ENCODE assay signal across 20 cellular contexts in genomic region chr4:77711469-77711868, GRCh38.
DNase-seq lines count a peak whose midpoint lies in the region; ATAC-seq, FAIRE-seq and TF ChIP-seq lines count a peak whose summit lies in the region.
"Had no signal": no experiment of that assay in that cellular context is flagged by ENCODE, and none has a peak within 500 bp of the region (broad histone marks: within the 10 kb centered on the region; RNA-seq: fewer than 3 reads in every experiment).

No MANE protein-coding gene starts in this region.

- DNase-seq in activated naive CD8-positive, alpha-beta T cell treated with anti-CD3 and anti-CD28 coated beads for 36 hours, result no peak
- no peak for DNase-seq in GM12878 (ENCODE audit: low read depth, low spot score)
- no peak for DNase-seq in naive thymus-derived CD8-positive, alpha-beta T cell
- DNase-seq in amygdala (lab: John Stamatoyannopoulos, UW), result no peak
- DNase-seq: ACHN; CD4-positive, CD25-positive, alpha-beta regulatory T cell; H9; KG1; NCI-H187 treated with DMSO at 0.1 percent for 48 hours; NCI-H524; NK-92 treated with Interleukin-12 subunit alpha and Interleukin-12 subunit beta, amount 100 ng/mL, for 24 hours; PC-9; T-cell had no signal

- H3K36me3 ChIP-seq in GM12878 (ENCODE audit: control insufficient read depth in 2 of 2, insufficient read depth in 2 of 2, low read length in 1 of 2), result no peaks in the 10 kb centered on the region

- H2AFZ ChIP-seq in GM12878 (ENCODE audit: control insufficient read depth, low read depth, low read length), result no peak overlapping the region
- H2AFZ ChIP-seq: PC-9 had no signal

- TF ChIP-seq POLR2A in GM12878 (IDR thresholded peaks at IDR 0.05; ENCODE audit: low read depth, low read length), result no peak

- intact Hi-C loops in GM12878 (cut with micrococcal nuclease; ENCODE audit: unreplicated experiment), result no loop called here

- no peaks in the 10 kb centered on the region for H3K79me2 ChIP-seq in GM12878 (ENCODE audit: control insufficient read depth, insufficient read depth, low read length)

- CTCF ChIA-PET in GM12878 (lab: Yijun Ruan, JAX), result no interaction called here

- no peak for TF ChIP-seq CTCF in GM12878 (IDR thresholded peaks at IDR 0.05 in 2 of 3, conservative IDR thresholded peaks at IDR 0.05 in 1 of 3; ENCODE audit: control insufficient read depth in 2 of 3, extremely low read depth in 1 of 3, insufficient read depth in 1 of 3, low read depth in 3 of 3, low read length in 3 of 3)

- ATAC-seq in GM21447 (IDR thresholded peaks at IDR 0.05; ENCODE audit: unreplicated experiment) (peak; percentile 53), GM12878 (peak; percentile 37; the same call in 2 of the 3 replicates), HG03097 (IDR thresholded peaks at IDR 0.05; ENCODE audit: low FRiP score, unreplicated experiment) (no peak), HG02571 (IDR thresholded peaks at IDR 0.05; ENCODE audit: unreplicated experiment) (no peak)
- ATAC-seq in naive thymus-derived CD8-positive, alpha-beta T cell, result no peak
- ATAC-seq: T-cell had no signal

- H3K4me1 ChIP-seq in GM12878 (ENCODE audit: control insufficient read depth, insufficient read depth, low read length), result no peaks in the 10 kb centered on the region

- no peaks in the 10 kb centered on the region for H4K20me1 ChIP-seq in GM12878 (ENCODE audit: control insufficient read depth, insufficient read depth)

- no peak for FAIRE-seq in GM12878 (lab: Jason Lieb, UNC)
- FAIRE-seq: D721Med had no signal

- RAD21 ChIA-PET in GM12878 (lab: Charles Lee; ENCODE audit: unreplicated experiment), result no interaction called here

- no peaks in the 10 kb centered on the region for H3K27me3 Mint-ChIP-seq in activated naive CD8-positive, alpha-beta T cell
- no peaks in the 10 kb centered on the region for H3K27me3 Mint-ChIP-seq in activated naive CD8-positive, alpha-beta T cell treated with anti-CD3 and anti-CD28 coated beads for 36 hours
- H3K27me3 Mint-ChIP-seq in naive thymus-derived CD8-positive, alpha-beta T cell, result no peaks in the 10 kb centered on the region
- H3K27me3 Mint-ChIP-seq: CD4-positive, CD25-positive, alpha-beta regulatory T cell; T-cell had no signal

- no peak for TF ChIP-seq RAD21 in GM12878 (IDR thresholded peaks at IDR 0.05; ENCODE audit: insufficient read depth, low read depth, low read length)

- BruUV-seq in GM12878 (replicated peaks; lab: Mats Ljungman, UMichigan), result no TSS peak

- 16% methylated on average over 1 of the region's 1 CpG for WGBS in GM12878 (ENCODE audit: insufficient coverage, insufficient replicate concordance, low lambda C conversion rate, missing lambda C conversion rate)

- no peak overlapping the region for H3K4me2 ChIP-seq in GM12878 (ENCODE audit: control insufficient read depth, insufficient read depth)
- H3K4me2 ChIP-seq: PC-9 had no signal

- H3K4me3 ChIP-seq in GM12878, result no peak overlapping the region
- H3K4me3 ChIP-seq: PC-9, SK-N-MC had no signal

- H3K9me3 Mint-ChIP-seq in activated naive CD8-positive, alpha-beta T cell (ENCODE audit: low read depth), result no peaks in the 10 kb centered on the region
- peaks cover 4% of the 10 kb centered on the region for H3K9me3 Mint-ChIP-seq in activated naive CD8-positive, alpha-beta T cell treated with anti-CD3 and anti-CD28 coated beads for 36 hours
- H3K9me3 Mint-ChIP-seq in naive thymus-derived CD8-positive, alpha-beta T cell, result no peaks in the 10 kb centered on the region
- H3K9me3 Mint-ChIP-seq: H9, T-cell had no signal

- peaks cover 16% of the 10 kb centered on the region for H3K36me3 Mint-ChIP-seq in activated naive CD8-positive, alpha-beta T cell
- H3K36me3 Mint-ChIP-seq in activated naive CD8-positive, alpha-beta T cell treated with anti-CD3 and anti-CD28 coated beads for 36 hours, result peaks cover 30% of the 10 kb centered on the region
- peaks cover 0 to 39% (median 16%) of the 10 kb centered on the region in 3 donors for H3K36me3 Mint-ChIP-seq in naive thymus-derived CD8-positive, alpha-beta T cell

- POLR2A ChIA-PET in GM12878 (lab: Charles Lee), result no interaction called here
- POLR2A ChIA-PET in naive thymus-derived CD8-positive, alpha-beta T cell (lab: Charles Lee), result no interaction called here

- H3K4me1 Mint-ChIP-seq in activated naive CD8-positive, alpha-beta T cell (ENCODE audit: low read depth), result peaks cover 18% of the 10 kb centered on the region
- peaks cover 26% of the 10 kb centered on the region for H3K4me1 Mint-ChIP-seq in activated naive CD8-positive, alpha-beta T cell treated with anti-CD3 and anti-CD28 coated beads for 36 hours
- peaks cover 0 to 14% (median 9%) of the 10 kb centered on the region in 4 donors for H3K4me1 Mint-ChIP-seq in naive thymus-derived CD8-positive, alpha-beta T cell

- H3K27me3 ChIP-seq in GM12878 (replicated peaks in 1 of 2; ENCODE audit: control insufficient read depth in 2 of 2, insufficient read depth in 2 of 2, low read length in 1 of 2), result no peaks in the 10 kb centered on the region

- no peak overlapping the region for H3K27ac ChIP-seq in GM12878 (ENCODE audit: control insufficient read depth, insufficient read depth)
- H3K27ac ChIP-seq: HL-60, PC-9, SK-N-MC had no signal

- TF ChIP-seq EP300 in GM12878 (IDR thresholded peaks at IDR 0.05; ENCODE audit: borderline replicate concordance in 1 of 2, control insufficient read depth in 1 of 2, low read depth in 2 of 2, low read length in 2 of 2), result no peak

- SMC1A ChIA-PET in GM12878 (lab: Charles Lee; ENCODE audit: uncharacterized antibody, unreplicated experiment), result no interaction called here

- peak overlapping the region; percentile 19 for H3K27ac Mint-ChIP-seq in activated naive CD8-positive, alpha-beta T cell
- H3K27ac Mint-ChIP-seq in activated naive CD8-positive, alpha-beta T cell treated with anti-CD3 and anti-CD28 coated beads for 36 hours, result no peak overlapping the region
- H3K27ac Mint-ChIP-seq in naive thymus-derived CD8-positive, alpha-beta T cell, result peak overlapping the region in 6 of 10 donors; percentile 22 to 66 (median 46)
- H3K27ac Mint-ChIP-seq: T-cell had no signal

- H3K9ac ChIP-seq in GM12878 (ENCODE audit: control insufficient read depth, insufficient read depth, low read length), result no peak overlapping the region

- in situ Hi-C loops in GM12878 (cut with MboI), result no loop called here

- no peaks in the 10 kb centered on the region for H3K9me3 ChIP-seq in GM12878 (replicated peaks; ENCODE audit: control insufficient read depth, insufficient read depth, low read length)

- H3K4me3 Mint-ChIP-seq in activated naive CD8-positive, alpha-beta T cell, result no peak overlapping the region
- no peak overlapping the region for H3K4me3 Mint-ChIP-seq in activated naive CD8-positive, alpha-beta T cell treated with anti-CD3 and anti-CD28 coated beads for 36 hours
- peak overlapping the region in 1 of 10 donors; percentile 24 for H3K4me3 Mint-ChIP-seq in naive thymus-derived CD8-positive, alpha-beta T cell
- H3K4me3 Mint-ChIP-seq: H9, T-cell had no signal

TF ChIP-seq in GM12878, 131 proteins besides CTCF, POLR2A, EP300 and RAD21:
- TF ChIP-seq SUPT20H (IDR thresholded peaks at IDR 0.05; ENCODE audit: borderline replicate concordance, control insufficient read depth, low read depth, low read length), result no peak
- TF ChIP-seq POU2F2 (IDR thresholded peaks at IDR 0.05; ENCODE audit: borderline replicate concordance, low read depth, low read length), result no peak
- TF ChIP-seq KAT2A (conservative IDR thresholded peaks at IDR 0.05; ENCODE audit: control insufficient read depth, low read depth, low read length), result no peak
- TF ChIP-seq SPI1 (IDR thresholded peaks at IDR 0.05; ENCODE audit: borderline replicate concordance, insufficient read depth, low read depth, low read length), result peak; percentile 35; the same call in 1 of the 2 replicates
- no peak for TF ChIP-seq TARDBP (IDR thresholded peaks at IDR 0.05; ENCODE audit: borderline replicate concordance)
TF ChIP-seq in GM12878: peak in this region for 1.

Comparison
In these comparisons a context has a peak if more than half of its experiments do, and no peak if none do; other contexts are left out.
1. ATAC-seq: peak in GM21447 (single experiment) and GM12878 (single experiment); none in naive thymus-derived CD8-positive, alpha-beta T cell (0 of 2), HG03097 (single experiment) and HG02571 (single experiment).